In the genomic region with DNA sequence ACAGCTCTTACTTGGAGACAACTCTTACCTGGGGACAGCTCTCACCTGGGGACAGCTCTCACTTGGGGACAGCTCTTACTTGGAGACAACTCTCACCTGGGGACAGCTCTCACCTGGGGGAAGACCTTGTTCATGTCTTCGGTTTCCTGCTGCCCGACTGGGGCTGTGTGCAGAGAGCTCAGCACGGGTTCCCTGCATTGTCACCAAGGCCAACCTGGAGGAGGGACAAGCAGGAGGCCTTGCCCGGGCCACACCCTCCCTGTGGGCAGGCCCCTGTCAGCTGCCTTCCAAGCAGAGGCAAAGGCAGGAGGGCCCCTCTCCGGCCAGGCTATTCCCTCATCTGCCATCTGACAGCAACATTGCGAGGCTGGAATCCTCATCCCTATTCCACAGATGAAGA, we compare ENCODE assay signal across 1 cellular context.
TF ChIP-seq lines count a peak whose summit lies in the region.

A gene with protein sequence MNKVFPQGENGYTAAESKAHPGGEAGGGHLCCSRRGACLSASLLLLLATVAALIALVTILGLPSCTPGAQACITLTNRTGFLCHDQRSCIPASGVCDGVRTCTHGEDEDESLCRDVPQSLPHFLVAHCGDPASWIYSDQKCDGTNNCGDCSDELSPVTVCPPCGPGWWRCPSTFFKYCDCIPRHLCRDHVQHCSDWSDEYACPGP (minus strand): TSS at position 208 of the 400 bp plus-strand sequence. CDS start 74 bp downstream, at position 134.

TF ChIP-seq in GM12878, 131 proteins besides CTCF, POLR2A, EP300 and RAD21:
- TF ChIP-seq IKZF1 (conservative IDR thresholded peaks at IDR 0.05), result no peak
- TF ChIP-seq, protein P1, sequence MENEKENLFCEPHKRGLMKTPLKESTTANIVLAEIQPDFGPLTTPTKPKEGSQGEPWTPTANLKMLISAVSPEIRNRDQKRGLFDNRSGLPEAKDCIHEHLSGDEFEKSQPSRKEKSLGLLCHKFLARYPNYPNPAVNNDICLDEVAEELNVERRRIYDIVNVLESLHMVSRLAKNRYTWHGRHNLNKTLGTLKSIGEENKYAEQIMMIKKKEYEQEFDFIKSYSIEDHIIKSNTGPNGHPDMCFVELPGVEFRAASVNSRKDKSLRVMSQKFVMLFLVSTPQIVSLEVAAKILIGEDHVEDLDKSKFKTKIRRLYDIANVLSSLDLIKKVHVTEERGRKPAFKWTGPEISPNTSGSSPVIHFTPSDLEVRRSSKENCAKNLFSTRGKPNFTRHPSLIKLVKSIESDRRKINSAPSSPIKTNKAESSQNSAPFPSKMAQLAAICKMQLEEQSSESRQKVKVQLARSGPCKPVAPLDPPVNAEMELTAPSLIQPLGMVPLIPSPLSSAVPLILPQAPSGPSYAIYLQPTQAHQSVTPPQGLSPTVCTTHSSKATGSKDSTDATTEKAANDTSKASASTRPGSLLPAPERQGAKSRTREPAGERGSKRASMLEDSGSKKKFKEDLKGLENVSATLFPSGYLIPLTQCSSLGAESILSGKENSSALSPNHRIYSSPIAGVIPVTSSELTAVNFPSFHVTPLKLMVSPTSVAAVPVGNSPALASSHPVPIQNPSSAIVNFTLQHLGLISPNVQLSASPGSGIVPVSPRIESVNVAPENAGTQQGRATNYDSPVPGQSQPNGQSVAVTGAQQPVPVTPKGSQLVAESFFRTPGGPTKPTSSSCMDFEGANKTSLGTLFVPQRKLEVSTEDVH (IDR thresholded peaks at IDR 0.05; ENCODE audit: low read depth, partially characterized antibody), result no peak
- TF ChIP-seq FOXK2 (IDR thresholded peaks at IDR 0.05), result no peak
- TF ChIP-seq SP1 (IDR thresholded peaks at IDR 0.05; ENCODE audit: low read depth, low read length), result no peak
- TF ChIP-seq, protein P2, sequence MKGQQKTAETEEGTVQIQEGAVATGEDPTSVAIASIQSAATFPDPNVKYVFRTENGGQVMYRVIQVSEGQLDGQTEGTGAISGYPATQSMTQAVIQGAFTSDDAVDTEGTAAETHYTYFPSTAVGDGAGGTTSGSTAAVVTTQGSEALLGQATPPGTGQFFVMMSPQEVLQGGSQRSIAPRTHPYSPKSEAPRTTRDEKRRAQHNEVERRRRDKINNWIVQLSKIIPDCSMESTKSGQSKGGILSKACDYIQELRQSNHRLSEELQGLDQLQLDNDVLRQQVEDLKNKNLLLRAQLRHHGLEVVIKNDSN (IDR thresholded peaks at IDR 0.05; ENCODE audit: borderline replicate concordance, extremely low read length, insufficient read depth, low read depth, low read length), result no peak
- TF ChIP-seq, protein P3, sequence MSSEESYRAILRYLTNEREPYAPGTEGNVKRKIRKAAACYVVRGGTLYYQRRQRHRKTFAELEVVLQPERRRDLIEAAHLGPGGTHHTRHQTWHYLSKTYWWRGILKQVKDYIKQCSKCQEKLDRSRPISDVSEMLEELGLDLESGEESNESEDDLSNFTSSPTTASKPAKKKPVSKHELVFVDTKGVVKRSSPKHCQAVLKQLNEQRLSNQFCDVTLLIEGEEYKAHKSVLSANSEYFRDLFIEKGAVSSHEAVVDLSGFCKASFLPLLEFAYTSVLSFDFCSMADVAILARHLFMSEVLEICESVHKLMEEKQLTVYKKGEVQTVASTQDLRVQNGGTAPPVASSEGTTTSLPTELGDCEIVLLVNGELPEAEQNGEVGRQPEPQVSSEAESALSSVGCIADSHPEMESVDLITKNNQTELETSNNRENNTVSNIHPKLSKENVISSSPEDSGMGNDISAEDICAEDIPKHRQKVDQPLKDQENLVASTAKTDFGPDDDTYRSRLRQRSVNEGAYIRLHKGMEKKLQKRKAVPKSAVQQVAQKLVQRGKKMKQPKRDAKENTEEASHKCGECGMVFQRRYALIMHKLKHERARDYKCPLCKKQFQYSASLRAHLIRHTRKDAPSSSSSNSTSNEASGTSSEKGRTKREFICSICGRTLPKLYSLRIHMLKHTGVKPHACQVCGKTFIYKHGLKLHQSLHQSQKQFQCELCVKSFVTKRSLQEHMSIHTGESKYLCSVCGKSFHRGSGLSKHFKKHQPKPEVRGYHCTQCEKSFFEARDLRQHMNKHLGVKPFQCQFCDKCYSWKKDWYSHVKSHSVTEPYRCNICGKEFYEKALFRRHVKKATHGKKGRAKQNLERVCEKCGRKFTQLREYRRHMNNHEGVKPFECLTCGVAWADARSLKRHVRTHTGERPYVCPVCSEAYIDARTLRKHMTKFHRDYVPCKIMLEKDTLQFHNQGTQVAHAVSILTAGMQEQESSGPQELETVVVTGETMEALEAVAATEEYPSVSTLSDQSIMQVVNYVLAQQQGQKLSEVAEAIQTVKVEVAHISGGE (CRISPR knock-in tag; IDR thresholded peaks at IDR 0.05), result no peak
- TF ChIP-seq TBL1XR1 (IDR thresholded peaks at IDR 0.05; ENCODE audit: low read depth, low read length), result no peak
- no peak for TF ChIP-seq MEF2A (IDR thresholded peaks at IDR 0.05; ENCODE audit: insufficient read depth, low read depth, low read length)
- TF ChIP-seq, protein P4, sequence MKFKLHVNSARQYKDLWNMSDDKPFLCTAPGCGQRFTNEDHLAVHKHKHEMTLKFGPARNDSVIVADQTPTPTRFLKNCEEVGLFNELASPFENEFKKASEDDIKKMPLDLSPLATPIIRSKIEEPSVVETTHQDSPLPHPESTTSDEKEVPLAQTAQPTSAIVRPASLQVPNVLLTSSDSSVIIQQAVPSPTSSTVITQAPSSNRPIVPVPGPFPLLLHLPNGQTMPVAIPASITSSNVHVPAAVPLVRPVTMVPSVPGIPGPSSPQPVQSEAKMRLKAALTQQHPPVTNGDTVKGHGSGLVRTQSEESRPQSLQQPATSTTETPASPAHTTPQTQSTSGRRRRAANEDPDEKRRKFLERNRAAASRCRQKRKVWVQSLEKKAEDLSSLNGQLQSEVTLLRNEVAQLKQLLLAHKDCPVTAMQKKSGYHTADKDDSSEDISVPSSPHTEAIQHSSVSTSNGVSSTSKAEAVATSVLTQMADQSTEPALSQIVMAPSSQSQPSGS (IDR thresholded peaks at IDR 0.05; ENCODE audit: low read length), result no peak
- TF ChIP-seq HDAC6 (IDR thresholded peaks at IDR 0.05; ENCODE audit: unreplicated experiment), result no peak
- no peak for TF ChIP-seq IRF4 (IDR thresholded peaks at IDR 0.05; ENCODE audit: low read depth, low read length)
- no peak for TF ChIP-seq POU2F2 (IDR thresholded peaks at IDR 0.05; ENCODE audit: borderline replicate concordance, low read depth, low read length)
- TF ChIP-seq, protein P5, sequence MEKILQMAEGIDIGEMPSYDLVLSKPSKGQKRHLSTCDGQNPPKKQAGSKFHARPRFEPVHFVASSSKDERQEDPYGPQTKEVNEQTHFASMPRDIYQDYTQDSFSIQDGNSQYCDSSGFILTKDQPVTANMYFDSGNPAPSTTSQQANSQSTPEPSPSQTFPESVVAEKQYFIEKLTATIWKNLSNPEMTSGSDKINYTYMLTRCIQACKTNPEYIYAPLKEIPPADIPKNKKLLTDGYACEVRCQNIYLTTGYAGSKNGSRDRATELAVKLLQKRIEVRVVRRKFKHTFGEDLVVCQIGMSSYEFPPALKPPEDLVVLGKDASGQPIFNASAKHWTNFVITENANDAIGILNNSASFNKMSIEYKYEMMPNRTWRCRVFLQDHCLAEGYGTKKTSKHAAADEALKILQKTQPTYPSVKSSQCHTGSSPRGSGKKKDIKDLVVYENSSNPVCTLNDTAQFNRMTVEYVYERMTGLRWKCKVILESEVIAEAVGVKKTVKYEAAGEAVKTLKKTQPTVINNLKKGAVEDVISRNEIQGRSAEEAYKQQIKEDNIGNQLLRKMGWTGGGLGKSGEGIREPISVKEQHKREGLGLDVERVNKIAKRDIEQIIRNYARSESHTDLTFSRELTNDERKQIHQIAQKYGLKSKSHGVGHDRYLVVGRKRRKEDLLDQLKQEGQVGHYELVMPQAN (conservative IDR thresholded peaks at IDR 0.05), result no peak
- no peak for TF ChIP-seq SRF (IDR thresholded peaks at IDR 0.05; ENCODE audit: low read depth in 2 of 2, low read length in 2 of 2)
